In the genomic region with DNA sequence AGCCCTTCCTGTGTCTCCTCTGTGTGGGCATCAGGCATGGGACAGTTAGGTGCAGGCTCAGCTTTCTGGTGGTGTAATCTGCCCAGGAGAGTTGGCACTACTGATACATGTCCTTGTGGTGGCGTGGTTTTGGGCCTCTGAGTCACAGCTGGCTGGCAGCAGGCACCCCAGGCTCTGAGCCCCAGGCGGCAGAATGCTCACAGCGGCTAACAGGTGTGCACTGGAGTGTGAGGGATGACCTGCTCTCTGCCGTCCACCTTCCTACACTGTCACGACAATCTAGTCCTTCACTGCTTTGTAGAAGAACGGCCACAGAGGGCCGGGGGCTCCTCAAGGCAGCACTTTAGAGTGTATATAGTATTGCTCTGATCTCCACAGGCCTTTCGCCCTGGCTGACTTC, we compare ENCODE assay signal across 9 cellular contexts.
DNase-seq lines count a peak whose midpoint lies in the region; ATAC-seq lines count a peak whose summit lies in the region.
"Had no signal": no experiment of that assay in that cellular context is flagged by ENCODE, and none has a peak within 500 bp of the region (broad histone marks: within the 10 kb centered on the region; RNA-seq: fewer than 3 reads in every experiment).

No MANE protein-coding gene starts in this region.

- H3K9me3 Mint-ChIP-seq in activated CD8-positive, alpha-beta memory T cell treated with anti-CD3 and anti-CD28 coated beads, Interleukin-2, amount 10 ng/mL, durations not matched to agents 7 days and 5 days (ENCODE audit: low read depth) = no peaks in the 10 kb centered on the region

- no peaks in the 10 kb centered on the region for H3K27me3 Mint-ChIP-seq in activated CD8-positive, alpha-beta memory T cell treated with anti-CD3 and anti-CD28 coated beads, Interleukin-2, amount 10 ng/mL, durations not matched to agents 7 days and 5 days

- no peak overlapping the region for H3K4me3 Mint-ChIP-seq in activated CD8-positive, alpha-beta memory T cell treated with anti-CD3 and anti-CD28 coated beads, Interleukin-2, amount 10 ng/mL, durations not matched to agents 7 days and 5 days

- H3K27ac Mint-ChIP-seq in activated CD8-positive, alpha-beta memory T cell treated with anti-CD3 and anti-CD28 coated beads, Interleukin-2, amount 10 ng/mL, durations not matched to agents 7 days and 5 days = no peak overlapping the region

- peaks cover 18% of the 10 kb centered on the region for H3K4me1 Mint-ChIP-seq in activated CD8-positive, alpha-beta memory T cell treated with anti-CD3 and anti-CD28 coated beads, Interleukin-2, amount 10 ng/mL, durations not matched to agents 7 days and 5 days

- ATAC-seq in activated CD8-positive, alpha-beta memory T cell treated with anti-CD3 and anti-CD28 coated beads, Interleukin-2, amount 10 ng/mL, durations not matched to agents 7 days and 5 days = no peak
- ATAC-seq in stimulated activated naive CD8-positive, alpha-beta T cell treated with anti-CD3 and anti-CD28 coated beads, Interleukin-15, Interleukin-2, amounts not matched to agents 100 U/mL and 50 U/mL, for 24 hours = no peak
- ATAC-seq in activated CD4-positive, CD25-positive, alpha-beta regulatory T cell treated with anti-CD3 and anti-CD28 coated beads, Interleukin-2, amount 50 U/mL, for 24 hours = no peak

- no peaks in the 10 kb centered on the region for H3K36me3 Mint-ChIP-seq in activated CD8-positive, alpha-beta memory T cell treated with anti-CD3 and anti-CD28 coated beads, Interleukin-2, amount 10 ng/mL, durations not matched to agents 7 days and 5 days

- CTCF ChIA-PET in activated CD8-positive, alpha-beta memory T cell treated with anti-CD3 and anti-CD28 coated beads, Interleukin-2, amount 10 ng/mL, durations not matched to agents 7 days and 5 days (lab: Charles Lee) = interaction anchor here (0.7 to 2.1 kb wide), 12 partner anchors 9 to 1022 kb away, joined by 3 to 7 read pairs (median 3); no protein-coding TSS in a partner anchor

- DNase-seq in activated CD8-positive, alpha-beta memory T cell treated with anti-CD3 and anti-CD28 coated beads, Interleukin-2, amount 50 U/mL, for 48 hours = peak; percentile 40
- DNase-seq in activated CD8-positive, alpha-beta memory T cell treated with anti-CD3 and anti-CD28 coated beads, Interleukin-2, amount 10 ng/mL, durations not matched to agents 7 days and 5 days = no peak
- DNase-seq in NCI-H69 (lab: John Stamatoyannopoulos, UW) (peak; percentile 55), fibroblast of gingiva (ENCODE audit: low read depth) (peak; percentile 46), NCI-H510A treated with DMSO at 0.1 percent for 48 hours (lab: John Stamatoyannopoulos, UW) (no peak), GF-D8 (lab: John Stamatoyannopoulos, UW) (no peak)
- peak; percentile 13 for DNase-seq in stimulated activated naive CD8-positive, alpha-beta T cell treated with anti-CD3 and anti-CD28 coated beads, Interleukin-15, Interleukin-2, amounts not matched to agents 100 U/mL and 50 U/mL, for 24 hours
- DNase-seq: cerebellar nuclear complex had no signal

Comparison
In these comparisons a context has a peak if more than half of its experiments do, and no peak if none do; other contexts are left out.
1. DNase-seq: peak in activated CD8-positive, alpha-beta memory T cell treated with anti-CD3 and anti-CD28 coated beads, Interleukin-2, amount 50 U/mL, for 48 hours (single experiment), NCI-H69 (single experiment), fibroblast of gingiva (single experiment) and stimulated activated naive CD8-positive, alpha-beta T cell treated with anti-CD3 and anti-CD28 coated beads, Interleukin-15, Interleukin-2, amounts not matched to agents 100 U/mL and 50 U/mL, for 24 hours (single experiment); none in activated CD8-positive, alpha-beta memory T cell treated with anti-CD3 and anti-CD28 coated beads, Interleukin-2, amount 10 ng/mL, durations not matched to agents 7 days and 5 days (single experiment), NCI-H510A treated with DMSO at 0.1 percent for 48 hours (single experiment) and GF-D8 (single experiment).